Comparison of ENCODE assay signal across 20 cellular contexts in the genomic region with DNA sequence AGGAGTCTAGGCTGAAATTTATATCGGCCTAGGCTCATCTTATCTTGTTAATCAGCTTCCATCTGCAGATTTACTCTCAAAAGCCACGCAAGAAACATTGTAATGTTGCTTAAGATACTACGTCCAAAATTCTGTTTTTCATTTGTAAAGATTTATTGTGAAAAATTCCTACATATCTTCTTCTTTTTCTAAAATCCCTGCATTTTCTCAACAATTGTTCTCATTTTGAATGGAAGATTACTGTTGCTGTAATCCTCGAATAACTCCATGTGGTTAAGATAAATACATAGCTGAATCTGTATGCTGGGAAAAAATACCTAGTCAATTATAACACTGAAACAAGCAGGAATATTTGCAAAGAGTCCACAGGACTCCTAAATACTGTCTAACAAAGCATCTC. TPM values are rescaled to one million over a fixed set of nuclear protein-coding genes. Genes with fewer than 3 reads are reported as not detected.
DNase-seq lines count a peak whose midpoint lies in the region; ATAC-seq and TF ChIP-seq lines count a peak whose summit lies in the region.
"Had no signal": no experiment of that assay in that cellular context is flagged by ENCODE, and none has a peak within 500 bp of the region (broad histone marks: within the 10 kb centered on the region; RNA-seq: fewer than 3 reads in every experiment).

No MANE protein-coding gene starts in this region.

- H4K8ac ChIP-seq in neuronal stem cell (ENCODE audit: low read depth, low read length): no peak overlapping the region

- H3K4me3 ChIP-seq in Karpas-422 (ENCODE audit: low read length) (no peak overlapping the region), WERI-Rb-1 (ENCODE audit: low read depth, low read length) (peak overlapping the region; percentile 36), neuronal stem cell (ENCODE audit: low read length in 2 of 2) (no peak overlapping the region), body of pancreas (no peak overlapping the region)
- H3K4me3 ChIP-seq: A549, BLaER1, GM12878 had no signal

- H4K20me1 ChIP-seq in Karpas-422 (ENCODE audit: insufficient read depth, low read depth, low read length): no peaks in the 10 kb centered on the region
- H4K20me1 ChIP-seq: BLaER1 had no signal

- H3K23ac ChIP-seq in neuronal stem cell (ENCODE audit: low read depth, low read length, poor library complexity): no peak overlapping the region

- H2BK120ac ChIP-seq in neuronal stem cell (ENCODE audit: low read depth, low read length): no peak overlapping the region

- no peaks in the 10 kb centered on the region for H3K9me2 ChIP-seq in Karpas-422 (replicated peaks; ENCODE audit: insufficient read depth, low read length)

- H3K27ac ChIP-seq in Karpas-422 (ENCODE audit: low read length) (no peak overlapping the region), WERI-Rb-1 (peak overlapping the region; percentile 74), neuronal stem cell (replicated peaks; ENCODE audit: low read length) (no peak overlapping the region), body of pancreas (no peak overlapping the region)
- H3K27ac ChIP-seq: 22Rv1, A549, BLaER1 had no signal

- ATAC-seq in GM21825 (IDR thresholded peaks at IDR 0.05; ENCODE audit: unreplicated experiment): no peak
- ATAC-seq in body of pancreas: no peak
- ATAC-seq: A549, GM12878, HCT116 had no signal

- no peak overlapping the region for H3K4ac ChIP-seq in neuronal stem cell (ENCODE audit: low read length)

- peak overlapping the region; percentile 34; the same call in 1 of the 2 replicates for H2AFZ ChIP-seq in Karpas-422 (ENCODE audit: low read length)
- peak overlapping the region; percentile 42 for H2AFZ ChIP-seq in neuronal stem cell (ENCODE audit: low read length)

- no peaks in the 10 kb centered on the region for H3K79me1 ChIP-seq in neuronal stem cell (ENCODE audit: low read depth, low read length)

- H3K18ac ChIP-seq in neuronal stem cell (ENCODE audit: low read length): no peak overlapping the region

- no peak overlapping the region for H2BK5ac ChIP-seq in neuronal stem cell (ENCODE audit: low read length)

- DNase-seq in NCI-H146 treated with DMSO at 0.1 percent for 48 hours (lab: John Stamatoyannopoulos, UW; ENCODE audit: unreplicated experiment) (peak; percentile 48), NCI-H146 (lab: John Stamatoyannopoulos, UW) (no peak), Karpas-422 (no peak), WERI-Rb-1 (no peak), neuronal stem cell (ENCODE audit: low spot score) (no peak), body of pancreas (no peak)
- DNase-seq in stimulated activated CD4-positive, alpha-beta T cell treated with anti-CD3 and anti-CD28 coated beads, Interleukin-1b, Interleukin-23, amount 100 ng/mL, for 48 hours: no peak
- DNase-seq: AML-193; CD4-positive, alpha-beta memory T cell; DMS79 treated with DMSO at 0.1 percent for 48 hours; GOT3; H7; HFFc6 had no signal

- no CpG with 5 or more reads among the region's 4 CpGs for WGBS in neuronal stem cell (ENCODE audit: extremely low coverage in 2 of 2, insufficient read length in 2 of 2, insufficient replicate concordance in 1 of 2), 2 donors
- WGBS in body of pancreas, 2 donors: 90 to 92% methylated on average over 4 of the region's 4 CpGs

- TF ChIP-seq POLR2A in body of pancreas (IDR thresholded peaks at IDR 0.05): no peak

- TF ChIP-seq CTCF in WERI-Rb-1 (IDR thresholded peaks at IDR 0.05; ENCODE audit: low read depth, low read length) (no peak), body of pancreas (IDR thresholded peaks at IDR 0.05) (no peak)

- peaks cover 36% of the 10 kb centered on the region for H3K4me1 ChIP-seq in Karpas-422 (ENCODE audit: low read length)
- peaks cover 0 to 4% of the 10 kb centered on the region in 2 donors for H3K4me1 ChIP-seq in neuronal stem cell (ENCODE audit: control insufficient read depth in 2 of 2, insufficient read depth in 1 of 2, low read depth in 1 of 2, low read length in 2 of 2)
- no peaks in the 10 kb centered on the region for H3K4me1 ChIP-seq in body of pancreas
- H3K4me1 ChIP-seq: A549, BLaER1 had no signal

- H3K36me3 ChIP-seq in Karpas-422 (ENCODE audit: insufficient read depth, low read length) (no peaks in the 10 kb centered on the region), WERI-Rb-1 (no peaks in the 10 kb centered on the region), neuronal stem cell (replicated peaks in 1 of 2; ENCODE audit: control insufficient read depth in 2 of 2, insufficient read depth in 2 of 2, low read length in 2 of 2) (no peaks in the 10 kb centered on the region), body of pancreas (replicated peaks in 1 of 2; ENCODE audit: insufficient read depth in 1 of 2, low read depth in 2 of 2) (no peaks in the 10 kb centered on the region)
- H3K36me3 ChIP-seq: BLaER1 had no signal

- no peaks in the 10 kb centered on the region for H3K79me2 ChIP-seq in Karpas-422 (ENCODE audit: low read length)

- H3K14ac ChIP-seq in neuronal stem cell (ENCODE audit: low read length): no peak overlapping the region

- H3K4me2 ChIP-seq in Karpas-422 (ENCODE audit: low read depth, low read length, poor library complexity, severe bottlenecking) (no peak overlapping the region), neuronal stem cell (ENCODE audit: insufficient read depth, low read length, poor library complexity, severe bottlenecking) (no peak overlapping the region)
- H3K4me2 ChIP-seq: A549, BLaER1 had no signal

- no peak overlapping the region for H4K91ac ChIP-seq in neuronal stem cell (ENCODE audit: low read depth, low read length, poor library complexity)

- no peak overlapping the region for H2AK5ac ChIP-seq in neuronal stem cell (ENCODE audit: low read depth, low read length)

- intact Hi-C loops in body of pancreas (cut with DNase I): no loop called here

- no peak overlapping the region for H2BK15ac ChIP-seq in neuronal stem cell (ENCODE audit: low read length)

- H3K9ac ChIP-seq in Karpas-422 (ENCODE audit: low read length) (no peak overlapping the region), neuronal stem cell (ENCODE audit: low read depth, low read length, poor library complexity) (no peak overlapping the region)
- H3K9ac ChIP-seq: BLaER1 had no signal

- no peaks in the 10 kb centered on the region for H3K27me3 ChIP-seq in Karpas-422 (ENCODE audit: low read length)
- H3K27me3 ChIP-seq in WERI-Rb-1 (ENCODE audit: insufficient read depth, low read depth, severe bottlenecking): no peaks in the 10 kb centered on the region
- H3K27me3 ChIP-seq in neuronal stem cell (ENCODE audit: control insufficient read depth in 3 of 3, insufficient read depth in 3 of 3, low read depth in 1 of 3, low read length in 3 of 3): no peaks in the 10 kb centered on the region
- no peaks in the 10 kb centered on the region for H3K27me3 ChIP-seq in body of pancreas
- H3K27me3 ChIP-seq: BLaER1 had no signal

- H3K9me3 ChIP-seq in Karpas-422 (ENCODE audit: low read length) (no peaks in the 10 kb centered on the region), WERI-Rb-1 (ENCODE audit: severe bottlenecking) (no peaks in the 10 kb centered on the region), neuronal stem cell (replicated peaks in 1 of 2; ENCODE audit: control insufficient read depth in 2 of 2, insufficient read depth in 1 of 2, low read depth in 1 of 2, low read length in 2 of 2) (no peaks in the 10 kb centered on the region), body of pancreas (no peaks in the 10 kb centered on the region)
- H3K9me3 ChIP-seq: A549, BLaER1 had no signal

- no peak overlapping the region for H2BK12ac ChIP-seq in neuronal stem cell (ENCODE audit: low read length)

RNA-seq across cellular contexts. Expression of gene INSM2, which starts 15.6 kb away (rescaled TPM):
- 0.22 and 0.32 TPM in 2 replicates for total RNA-seq in Karpas-422 (2014; rRNA removed; shearing (Covaris generic); ENCODE audit: low replicate concordance)
- polyA plus RNA-seq in neuronal stem cell (2013, experiment 1 of 2): 0.07 TPM
- 0.06 TPM for polyA plus RNA-seq in neuronal stem cell (2013, experiment 2 of 2)
- total RNA-seq in body of pancreas: not detected
- total RNA-seq: CD4-positive, alpha-beta memory T cell; GM12878; H7; HFFc6 had no signal
- polyA plus RNA-seq: A549; CD14-positive monocyte; CD4-positive, alpha-beta memory T cell had no signal
